In the genomic region with DNA sequence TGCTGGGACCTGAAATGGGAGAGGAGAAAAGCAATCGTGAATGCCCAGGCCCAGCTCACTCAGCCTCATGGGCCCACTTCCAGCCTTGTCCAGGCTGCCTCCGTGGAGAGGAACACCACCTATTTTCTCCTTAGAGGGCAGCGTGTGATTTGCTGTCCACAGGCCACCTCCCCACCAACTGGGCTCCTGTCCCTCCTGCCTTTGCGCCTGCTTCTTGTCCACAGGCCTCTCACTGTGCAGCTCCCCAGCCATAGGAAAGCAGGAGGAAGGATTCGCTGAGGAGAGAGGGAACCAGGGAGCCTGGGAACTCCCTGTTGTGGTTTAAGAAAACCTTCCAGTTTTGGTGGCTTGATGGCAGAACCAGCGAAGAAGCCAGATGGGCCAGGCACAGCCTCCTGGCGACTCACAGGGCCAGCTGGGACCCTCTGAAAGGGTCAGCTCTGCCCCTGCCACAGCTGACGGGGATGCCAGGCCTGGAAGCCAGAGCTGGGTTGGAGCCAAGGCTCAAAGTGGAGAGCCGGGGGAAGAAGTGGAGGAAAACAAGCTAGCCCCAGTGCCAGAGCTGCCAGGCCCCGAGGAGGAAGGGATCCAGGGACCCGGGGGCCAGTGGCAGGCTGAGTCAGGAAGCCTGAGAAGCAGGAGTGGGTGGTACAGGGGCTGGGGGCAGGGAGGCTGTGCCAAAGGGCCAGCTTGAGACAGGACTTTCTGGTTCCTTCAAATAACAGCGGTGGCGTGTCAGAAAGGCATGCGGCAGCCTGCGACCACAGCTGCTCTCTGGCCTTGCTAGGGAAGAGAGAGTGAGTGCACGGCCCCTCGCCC, we compare ENCODE assay signal across 9 cellular contexts. TPM values are rescaled to one million over a fixed set of nuclear protein-coding genes. Genes with fewer than 3 reads are reported as not detected.
A peak's percentile ranks its signal among the peaks of the same experiment; 100 is the strongest.
DNase-seq lines count a peak whose midpoint lies in the region; ATAC-seq and TF ChIP-seq lines count a peak whose summit lies in the region.
"Had no signal": no experiment of that assay in that cellular context is flagged by ENCODE, and none has a peak within 500 bp of the region (broad histone marks: within the 10 kb centered on the region; RNA-seq: fewer than 3 reads in every experiment).

No MANE protein-coding gene starts in this region.

- H3K36me3 Mint-ChIP-seq in activated CD8-positive, alpha-beta memory T cell treated with anti-CD3 and anti-CD28 coated beads, Interleukin-2, amount 10 ng/mL, durations not matched to agents 7 days and 5 days: peaks cover 16% of the 10 kb centered on the region

- H3K4me3 Mint-ChIP-seq in activated CD8-positive, alpha-beta memory T cell treated with anti-CD3 and anti-CD28 coated beads, Interleukin-2, amount 10 ng/mL, durations not matched to agents 7 days and 5 days: no peak overlapping the region

- no peaks in the 10 kb centered on the region for H3K9me3 ChIP-seq in mesenchymal stem cell (ENCODE audit: control insufficient read depth, low read length)
- H3K9me3 ChIP-seq in upper lobe of right lung: no peaks in the 10 kb centered on the region

- H3K27me3 Mint-ChIP-seq in activated CD8-positive, alpha-beta memory T cell treated with anti-CD3 and anti-CD28 coated beads, Interleukin-2, amount 10 ng/mL, durations not matched to agents 7 days and 5 days: no peaks in the 10 kb centered on the region

- no peak for TF ChIP-seq CTCF in upper lobe of right lung (IDR thresholded peaks at IDR 0.05)

- no peak overlapping the region for H3K4ac ChIP-seq in mesenchymal stem cell (ENCODE audit: low read depth in 1 of 2, low read length in 2 of 2)

- intact Hi-C loops in upper lobe of right lung (cut with DNase I): no loop called here

- H3K23ac ChIP-seq in mesenchymal stem cell (ENCODE audit: low read length in 2 of 2): peak overlapping the region in 1 of 2 experiments; percentile 23

- no peak overlapping the region for H2BK15ac ChIP-seq in mesenchymal stem cell (ENCODE audit: low read depth, poor library complexity, severe bottlenecking)

- H3K36me3 ChIP-seq in mesenchymal stem cell (ENCODE audit: control insufficient read depth in 1 of 2, insufficient read depth in 2 of 2, low read depth in 1 of 2, low read length in 2 of 2): peaks cover 43 to 58% of the 10 kb centered on the region in 2 experiments
- peaks cover 63% of the 10 kb centered on the region for H3K36me3 ChIP-seq in upper lobe of right lung

- H2BK5ac ChIP-seq in mesenchymal stem cell (ENCODE audit: low read depth, low read length, poor library complexity, severe bottlenecking): no peak overlapping the region

- WGBS in mesenchymal stem cell: 75% methylated on average over 14 of the region's 17 CpGs

- peaks cover 49% of the 10 kb centered on the region for H3K4me1 ChIP-seq in mesenchymal stem cell (ENCODE audit: control insufficient read depth, insufficient read depth, low read depth, low read length)
- H3K4me1 ChIP-seq in upper lobe of right lung: peaks cover 59% of the 10 kb centered on the region

- peak overlapping the region; percentile 23 for H2BK120ac ChIP-seq in mesenchymal stem cell (ENCODE audit: low read depth, low read length)

- H3K4me1 Mint-ChIP-seq in activated CD8-positive, alpha-beta memory T cell treated with anti-CD3 and anti-CD28 coated beads, Interleukin-2, amount 10 ng/mL, durations not matched to agents 7 days and 5 days: peaks cover 41% of the 10 kb centered on the region

- peak overlapping the region; percentile 38 for H4K8ac ChIP-seq in mesenchymal stem cell (ENCODE audit: low read length)

- no peak overlapping the region for H3K4me3 ChIP-seq in mesenchymal stem cell (ENCODE audit: insufficient read depth in 1 of 2, low read depth in 1 of 2, low read length in 2 of 2)
- no peak overlapping the region for H3K4me3 ChIP-seq in upper lobe of right lung

- H2AK5ac ChIP-seq in mesenchymal stem cell (ENCODE audit: low read length, severe bottlenecking): peak overlapping the region; percentile 76

- DNase-seq in activated CD8-positive, alpha-beta memory T cell treated with anti-CD3 and anti-CD28 coated beads, Interleukin-2, amount 10 ng/mL, durations not matched to agents 7 days and 5 days: no peak
- no peak for DNase-seq in activated CD8-positive, alpha-beta memory T cell treated with anti-CD3 and anti-CD28 coated beads, Interleukin-2, amount 50 U/mL, for 4 hours
- peak; percentile 9 to 35 for DNase-seq in cerebellar nuclear complex (lab: John Stamatoyannopoulos, UW)
- DNase-seq in mesenchymal stem cell: peak; percentile 60
- DNase-seq in upper lobe of right lung: peak; percentile 79
- no peak for DNase-seq in GM03348 (ENCODE audit: low spot score)
- no peak for DNase-seq in NCI-H2081 (lab: John Stamatoyannopoulos, UW)

- no peak overlapping the region for H3K14ac ChIP-seq in mesenchymal stem cell (ENCODE audit: low read length in 2 of 2)

- no peak overlapping the region for H2AFZ ChIP-seq in mesenchymal stem cell (ENCODE audit: low read depth, low read length)

- no peak overlapping the region for H3K4me2 ChIP-seq in mesenchymal stem cell (ENCODE audit: low read length, poor library complexity, severe bottlenecking)

- H3K9me3 Mint-ChIP-seq in activated CD8-positive, alpha-beta memory T cell treated with anti-CD3 and anti-CD28 coated beads, Interleukin-2, amount 10 ng/mL, durations not matched to agents 7 days and 5 days (ENCODE audit: low read depth): no peaks in the 10 kb centered on the region

- H3K18ac ChIP-seq in mesenchymal stem cell (ENCODE audit: low read depth in 1 of 2, low read length in 2 of 2): peak overlapping the region in 1 of 2 experiments; percentile 28

- H2BK12ac ChIP-seq in mesenchymal stem cell (ENCODE audit: low read length in 2 of 2): peak overlapping the region in 1 of 2 experiments; percentile 40

- H3K27me3 ChIP-seq in mesenchymal stem cell (ENCODE audit: control insufficient read depth in 1 of 2, insufficient read depth in 1 of 2, low read length in 2 of 2) (no peaks in the 10 kb centered on the region), upper lobe of right lung (no peaks in the 10 kb centered on the region)

- H4K91ac ChIP-seq in mesenchymal stem cell (ENCODE audit: low read length): peak overlapping the region; percentile 48

- H3K27ac Mint-ChIP-seq in activated CD8-positive, alpha-beta memory T cell treated with anti-CD3 and anti-CD28 coated beads, Interleukin-2, amount 10 ng/mL, durations not matched to agents 7 days and 5 days: peak overlapping the region; percentile 98

- peak overlapping the region; percentile 87 for H3K27ac ChIP-seq in mesenchymal stem cell (ENCODE audit: low read length, poor library complexity, severe bottlenecking)
- peak overlapping the region; percentile 80 for H3K27ac ChIP-seq in upper lobe of right lung
- H3K27ac ChIP-seq: HL-60 had no signal

- ATAC-seq in activated CD8-positive, alpha-beta memory T cell treated with anti-CD3 and anti-CD28 coated beads, Interleukin-2, amount 10 ng/mL, durations not matched to agents 7 days and 5 days: no peak
- ATAC-seq in upper lobe of right lung: peak; percentile 35
- no peak for ATAC-seq in GM18873 (IDR thresholded peaks at IDR 0.05; ENCODE audit: low FRiP score, unreplicated experiment)

- peak overlapping the region; percentile 93 for H3K9ac ChIP-seq in mesenchymal stem cell (ENCODE audit: low read length)

- peaks cover 38% of the 10 kb centered on the region for H3K79me1 ChIP-seq in mesenchymal stem cell (replicated peaks; ENCODE audit: low read length, poor library complexity, severe bottlenecking)

- CTCF ChIA-PET in activated CD8-positive, alpha-beta memory T cell treated with anti-CD3 and anti-CD28 coated beads, Interleukin-2, amount 10 ng/mL, durations not matched to agents 7 days and 5 days (lab: Charles Lee): interaction anchor here (2.3 to 15.3 kb wide), 3 partner anchors 9 to 118 kb away, joined by 6 to 243 read pairs (median 9); a partner anchor contains a TSS

RNA-seq across cellular contexts. Expression of a gene that starts 9.9 kb away (rescaled TPM):
- total RNA-seq in activated CD8-positive, alpha-beta memory T cell treated with anti-CD3 and anti-CD28 coated beads, Interleukin-2, amount 10 ng/mL, durations not matched to agents 7 days and 5 days: 10 to 100 TPM; 51.5 to 72.4 TPM
- polyA plus RNA-seq in mesenchymal stem cell (2013, experiment 1 of 2): 178 TPM
- 177 TPM for polyA plus RNA-seq in mesenchymal stem cell (2013, experiment 2 of 2)
- 281 TPM for total RNA-seq in upper lobe of right lung

RNA-seq across cellular contexts. Expression of a gene that starts 12.1 kb away (rescaled TPM):
- 10 to 100 TPM; 37.6 to 40.7 TPM for total RNA-seq in activated CD8-positive, alpha-beta memory T cell treated with anti-CD3 and anti-CD28 coated beads, Interleukin-2, amount 10 ng/mL, durations not matched to agents 7 days and 5 days
- polyA plus RNA-seq in mesenchymal stem cell (2013, experiment 1 of 2): 87.9 TPM
- polyA plus RNA-seq in mesenchymal stem cell (2013, experiment 2 of 2): 88.5 TPM
- 65.4 TPM for total RNA-seq in upper lobe of right lung

RNA-seq across cellular contexts. Expression of a gene that starts 12.4 kb away (rescaled TPM):
- 10 to 100 TPM; 49.5 to 61.4 TPM for total RNA-seq in activated CD8-positive, alpha-beta memory T cell treated with anti-CD3 and anti-CD28 coated beads, Interleukin-2, amount 10 ng/mL, durations not matched to agents 7 days and 5 days
- polyA plus RNA-seq in mesenchymal stem cell (2013, experiment 1 of 2): 44.9 TPM
- polyA plus RNA-seq in mesenchymal stem cell (2013, experiment 2 of 2): 43.4 TPM
- 55.9 TPM for total RNA-seq in upper lobe of right lung

RNA-seq across cellular contexts. Expression of a gene that starts 21.6 kb away (rescaled TPM):
- under 1 TPM; 0.73 to 0.82 TPM for total RNA-seq in activated CD8-positive, alpha-beta memory T cell treated with anti-CD3 and anti-CD28 coated beads, Interleukin-2, amount 10 ng/mL, durations not matched to agents 7 days and 5 days
- polyA plus RNA-seq in mesenchymal stem cell (2013, experiment 1 of 2): 5.1 TPM
- polyA plus RNA-seq in mesenchymal stem cell (2013, experiment 2 of 2): 5.5 TPM
- 2.6 TPM for total RNA-seq in upper lobe of right lung

Comparison
In these comparisons a context has a peak if more than half of its experiments do, and no peak if none do; other contexts are left out.
1. DNase-seq: peak in cerebellar nuclear complex (2 of 2), mesenchymal stem cell (single experiment) and upper lobe of right lung (single experiment); none in activated CD8-positive, alpha-beta memory T cell treated with anti-CD3 and anti-CD28 coated beads, Interleukin-2, amount 10 ng/mL, durations not matched to agents 7 days and 5 days (single experiment), activated CD8-positive, alpha-beta memory T cell treated with anti-CD3 and anti-CD28 coated beads, Interleukin-2, amount 50 U/mL, for 4 hours (single experiment), GM03348 (single experiment) and NCI-H2081 (0 of 2).